Comparison of ENCODE assay signal across 25 cellular contexts in the genomic region with DNA sequence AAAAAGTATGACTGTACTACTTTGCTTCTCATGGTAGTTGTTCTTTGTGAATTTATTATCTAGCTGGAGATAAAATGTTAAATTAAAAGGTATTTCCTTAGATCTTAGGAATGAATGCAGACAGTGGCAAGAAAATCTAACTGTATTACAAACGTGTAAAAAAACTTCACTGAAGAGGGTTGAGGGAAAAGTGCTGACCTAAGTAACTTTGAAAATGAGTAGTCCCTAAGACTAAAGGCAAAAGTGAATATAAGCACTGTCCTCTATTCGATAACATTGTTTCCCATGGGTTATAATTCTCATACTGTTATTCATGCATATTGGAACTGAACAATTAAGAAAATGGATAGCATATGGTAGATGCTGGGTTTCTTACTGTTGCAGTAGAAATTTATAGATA.
"Had no signal": no experiment of that assay in that cellular context is flagged by ENCODE, and none has a peak within 500 bp of the region (broad histone marks: within the 10 kb centered on the region; RNA-seq: fewer than 3 reads in every experiment).

No MANE protein-coding gene starts in this region.

- H3K27ac ChIP-seq: colonic mucosa, epithelial cell of prostate, esophagus squamous epithelium, gastrocnemius medialis, heart right ventricle, left lung, lower lobe of right lung had no signal

- FAIRE-seq: endometrium, islet of Langerhans, keratinocyte had no signal

- ATAC-seq: effector memory CD8-positive, alpha-beta T cell; esophagus mucosa; gastrocnemius medialis; heart right ventricle; left cardiac atrium; left lung; left ventricle myocardium superior; lower lobe of right lung; mucosa of descending colon had no signal

- H3K36me3 ChIP-seq: colonic mucosa, gastrocnemius medialis, left lung, lower lobe of right lung had no signal

- H3K27me3 ChIP-seq: colonic mucosa, esophagus squamous epithelium, gastrocnemius medialis, heart right ventricle, left lung had no signal

- DNase-seq: colonic mucosa; cortex of kidney; effector CD8-positive, alpha-beta T cell; effector memory CD8-positive, alpha-beta T cell; endodermal cell; erythroblast; esophagus squamous epithelium; foreskin fibroblast; foreskin melanocyte; gastrocnemius medialis; glutamatergic neuron; head of caudate nucleus; heart right ventricle; hippocampal formation; left cardiac atrium; left lung; left ventricle myocardium superior; lower lobe of right lung; mesenchymal stem cell; mucosa of descending colon had no signal

- H3K9me3 ChIP-seq: colonic mucosa, esophagus squamous epithelium, gastrocnemius medialis, heart right ventricle, left lung, lower lobe of right lung, mucosa of descending colon had no signal

- H3K4me1 ChIP-seq: colonic mucosa, esophagus squamous epithelium, gastrocnemius medialis, heart right ventricle, left lung, lower lobe of right lung had no signal

- H3K4me3 ChIP-seq: colonic mucosa, esophagus squamous epithelium, gastrocnemius medialis, heart right ventricle, left lung, lower lobe of right lung, mucosa of descending colon had no signal
